1 cellular context compared by ENCODE assay signal in the genomic region with DNA sequence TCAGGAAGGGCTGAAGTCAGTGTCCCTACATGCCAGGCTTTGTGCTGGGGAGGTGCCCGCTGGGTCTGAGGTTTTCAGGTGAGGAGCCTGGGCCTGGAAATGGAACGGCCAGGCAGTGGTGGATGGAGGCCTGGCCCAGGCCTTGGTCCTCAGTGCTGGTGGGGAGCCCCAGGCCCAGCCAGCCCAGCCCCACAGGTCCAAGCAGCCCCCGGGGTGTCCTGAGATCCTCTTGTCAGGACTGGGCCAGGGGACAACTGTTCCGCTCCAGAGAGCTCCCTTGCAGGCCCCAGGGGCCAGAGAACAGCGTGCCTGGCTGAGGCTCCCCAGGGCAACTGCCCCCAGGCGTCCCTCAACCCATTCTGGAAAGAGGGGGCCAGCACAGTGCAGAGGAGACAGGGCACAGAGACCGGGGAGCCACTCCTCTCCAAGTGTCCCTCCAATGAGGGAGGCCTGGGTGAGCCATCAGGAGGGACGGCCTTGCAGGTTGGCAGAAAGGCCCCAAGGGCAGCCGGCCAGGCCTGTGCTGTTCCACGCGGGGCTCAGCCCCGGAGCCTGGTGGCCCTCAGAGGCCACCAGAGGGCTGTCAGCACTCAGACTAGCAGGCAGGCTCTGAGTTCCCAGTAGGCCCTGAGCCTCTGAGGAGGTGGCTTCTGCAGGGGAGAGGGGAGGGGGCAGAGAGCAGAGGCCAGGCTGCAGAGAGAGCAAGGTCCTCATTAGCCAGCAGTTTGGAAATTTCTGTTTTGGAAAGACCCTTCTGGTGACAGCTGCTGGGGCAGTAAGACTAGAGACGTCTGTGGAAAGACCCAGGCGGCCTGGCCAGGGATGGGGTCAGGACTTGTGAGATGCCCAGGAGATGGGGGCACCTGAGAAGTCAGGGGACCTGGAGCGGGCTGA.
TF ChIP-seq lines count a peak whose summit lies in the region.

No MANE protein-coding gene starts in this region.

TF ChIP-seq in HepG2, 621 proteins besides CTCF, POLR2A, EP300 and RAD21 (continued from another document and continues in another):
- TF ChIP-seq ZNF740 (CRISPR knock-in tag; IDR thresholded peaks at IDR 0.05) (no peak), ZNF703 (CRISPR knock-in tag; IDR thresholded peaks at IDR 0.05; ENCODE audit: borderline replicate concordance) (no peak), CCAR2 (optimal IDR thresholded peaks at IDR 0.05; ENCODE audit: low read depth, low read length) (no peak), PREB (CRISPR knock-in tag; IDR thresholded peaks at IDR 0.05) (no peak), DMTF1 (CRISPR knock-in tag; IDR thresholded peaks at IDR 0.05) (no peak), SRF (IDR thresholded peaks at IDR 0.05; ENCODE audit: low read depth, low read length) (no peak), KIAA2018 (CRISPR knock-in tag; IDR thresholded peaks at IDR 0.05; ENCODE audit: borderline replicate concordance) (no peak), SPEN (CRISPR knock-in tag; IDR thresholded peaks at IDR 0.05; ENCODE audit: low read depth) (peak; percentile 79; the same call in 1 of the 2 replicates), MEIS2 (CRISPR knock-in tag; IDR thresholded peaks at IDR 0.05) (no peak; the same call in 1 of the 2 replicates), SCMH1 (CRISPR knock-in tag; IDR thresholded peaks at IDR 0.05; ENCODE audit: borderline replicate concordance) (no peak), MLLT10 (CRISPR knock-in tag; IDR thresholded peaks at IDR 0.05) (no peak), ZSCAN21 (CRISPR knock-in tag; IDR thresholded peaks at IDR 0.05; ENCODE audit: borderline replicate concordance) (0 out of 2 replicates have a peak, but pooled peaks have one; percentile 24), ISX (CRISPR knock-in tag; conservative IDR thresholded peaks at IDR 0.05) (no peak), ZNF557 (CRISPR knock-in tag; IDR thresholded peaks at IDR 0.05) (no peak), NKX3-1 (CRISPR knock-in tag; IDR thresholded peaks at IDR 0.05) (no peak), RFX3 (CRISPR knock-in tag; IDR thresholded peaks at IDR 0.05) (no peak), HNRNPLL (IDR thresholded peaks at IDR 0.05; ENCODE audit: low read depth, low read length, poor library complexity, severe bottlenecking) (no peak), NFYB (CRISPR knock-in tag; IDR thresholded peaks at IDR 0.05) (no peak), CREM (IDR thresholded peaks at IDR 0.05) (no peak), CREM (CRISPR knock-in tag; IDR thresholded peaks at IDR 0.05) (no peak), NFYC (CRISPR knock-in tag; IDR thresholded peaks at IDR 0.05) (no peak), ZSCAN20 (CRISPR knock-in tag; IDR thresholded peaks at IDR 0.05; ENCODE audit: borderline replicate concordance) (no peak), ZSCAN9 (CRISPR knock-in tag; IDR thresholded peaks at IDR 0.05; ENCODE audit: borderline replicate concordance) (no peak), MAX (IDR thresholded peaks at IDR 0.05) (peak; percentile 63), MYPOP (CRISPR knock-in tag; IDR thresholded peaks at IDR 0.05) (no peak)
- TF ChIP-seq, protein P1, sequence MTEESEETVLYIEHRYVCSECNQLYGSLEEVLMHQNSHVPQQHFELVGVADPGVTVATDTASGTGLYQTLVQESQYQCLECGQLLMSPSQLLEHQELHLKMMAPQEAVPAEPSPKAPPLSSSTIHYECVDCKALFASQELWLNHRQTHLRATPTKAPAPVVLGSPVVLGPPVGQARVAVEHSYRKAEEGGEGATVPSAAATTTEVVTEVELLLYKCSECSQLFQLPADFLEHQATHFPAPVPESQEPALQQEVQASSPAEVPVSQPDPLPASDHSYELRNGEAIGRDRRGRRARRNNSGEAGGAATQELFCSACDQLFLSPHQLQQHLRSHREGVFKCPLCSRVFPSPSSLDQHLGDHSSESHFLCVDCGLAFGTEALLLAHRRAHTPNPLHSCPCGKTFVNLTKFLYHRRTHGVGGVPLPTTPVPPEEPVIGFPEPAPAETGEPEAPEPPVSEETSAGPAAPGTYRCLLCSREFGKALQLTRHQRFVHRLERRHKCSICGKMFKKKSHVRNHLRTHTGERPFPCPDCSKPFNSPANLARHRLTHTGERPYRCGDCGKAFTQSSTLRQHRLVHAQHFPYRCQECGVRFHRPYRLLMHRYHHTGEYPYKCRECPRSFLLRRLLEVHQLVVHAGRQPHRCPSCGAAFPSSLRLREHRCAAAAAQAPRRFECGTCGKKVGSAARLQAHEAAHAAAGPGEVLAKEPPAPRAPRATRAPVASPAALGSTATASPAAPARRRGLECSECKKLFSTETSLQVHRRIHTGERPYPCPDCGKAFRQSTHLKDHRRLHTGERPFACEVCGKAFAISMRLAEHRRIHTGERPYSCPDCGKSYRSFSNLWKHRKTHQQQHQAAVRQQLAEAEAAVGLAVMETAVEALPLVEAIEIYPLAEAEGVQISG (CRISPR knock-in tag; IDR thresholded peaks at IDR 0.05): 0 out of 2 replicates have a peak, but pooled peaks have one; percentile 19
- TF ChIP-seq, protein P2, sequence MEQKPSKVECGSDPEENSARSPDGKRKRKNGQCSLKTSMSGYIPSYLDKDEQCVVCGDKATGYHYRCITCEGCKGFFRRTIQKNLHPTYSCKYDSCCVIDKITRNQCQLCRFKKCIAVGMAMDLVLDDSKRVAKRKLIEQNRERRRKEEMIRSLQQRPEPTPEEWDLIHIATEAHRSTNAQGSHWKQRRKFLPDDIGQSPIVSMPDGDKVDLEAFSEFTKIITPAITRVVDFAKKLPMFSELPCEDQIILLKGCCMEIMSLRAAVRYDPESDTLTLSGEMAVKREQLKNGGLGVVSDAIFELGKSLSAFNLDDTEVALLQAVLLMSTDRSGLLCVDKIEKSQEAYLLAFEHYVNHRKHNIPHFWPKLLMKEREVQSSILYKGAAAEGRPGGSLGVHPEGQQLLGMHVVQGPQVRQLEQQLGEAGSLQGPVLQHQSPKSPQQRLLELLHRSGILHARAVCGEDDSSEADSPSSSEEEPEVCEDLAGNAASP (CRISPR knock-in tag; IDR thresholded peaks at IDR 0.05; ENCODE audit: borderline replicate concordance): no peak
